Comparison of ENCODE assay signal across 3 cellular contexts in the genomic region with DNA sequence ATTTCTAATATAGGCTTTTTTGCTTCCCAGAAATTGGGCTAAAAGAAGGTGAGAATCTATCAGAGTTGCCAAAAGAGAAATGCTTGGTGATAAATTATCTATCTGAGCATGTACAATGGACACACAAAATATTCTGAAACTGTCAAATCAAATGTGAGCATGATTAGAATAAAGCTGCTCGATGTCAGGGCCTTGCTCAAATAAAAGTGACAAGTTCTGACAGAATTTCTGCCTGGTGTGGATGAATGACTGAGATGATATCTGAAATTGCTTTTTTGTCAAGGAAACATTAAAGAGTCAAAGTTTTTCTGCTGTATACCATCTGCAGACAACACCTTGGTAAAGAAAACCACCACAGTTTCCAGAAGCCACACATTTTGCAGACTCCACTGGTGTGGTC.
"Had no signal": no experiment of that assay in that cellular context is flagged by ENCODE, and none has a peak within 500 bp of the region (broad histone marks: within the 10 kb centered on the region; RNA-seq: fewer than 3 reads in every experiment).

No MANE protein-coding gene starts in this region.

- H3K4me3 ChIP-seq: GM12878 had no signal

- DNase-seq: GDM1, GF-D8 had no signal
